Comparison of ENCODE assay signal across 3 cellular contexts in the genomic region with DNA sequence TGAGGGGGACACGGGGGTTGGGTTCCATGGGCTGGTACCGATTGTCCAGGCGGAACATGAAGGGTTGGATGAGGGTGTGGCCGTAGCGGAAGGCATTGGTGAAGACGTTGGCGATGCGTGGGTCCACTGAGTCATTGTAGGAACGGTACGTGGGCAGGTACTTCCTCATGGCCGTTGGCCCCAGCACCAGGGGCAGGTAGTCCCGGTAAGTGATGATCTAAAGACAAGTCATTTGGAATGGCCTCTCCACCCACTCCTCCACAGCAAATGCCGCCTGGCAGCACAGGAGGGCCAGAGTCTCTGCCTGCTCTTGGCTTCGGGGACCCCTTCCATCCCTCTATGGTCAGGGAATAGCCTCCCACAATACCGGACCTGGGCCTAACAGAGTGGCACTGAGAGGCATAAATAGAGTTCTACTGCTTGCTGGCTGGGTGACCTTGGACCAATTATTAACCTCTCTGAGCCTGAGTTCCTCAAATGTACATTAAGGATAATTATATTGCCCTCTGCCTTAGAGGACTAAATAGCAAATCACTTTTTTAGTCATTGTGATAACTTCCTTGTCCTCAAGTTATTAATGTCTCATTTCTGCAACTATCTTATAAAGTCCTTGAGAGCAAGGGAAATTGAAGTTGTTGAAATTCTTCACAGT.
TF ChIP-seq lines count a peak whose summit lies in the region.

No MANE protein-coding gene starts in this region.

TF ChIP-seq in SK-N-SH, 30 proteins besides CTCF, POLR2A, EP300 and RAD21:
- TF ChIP-seq TEAD4 (IDR thresholded peaks at IDR 0.05; ENCODE audit: borderline replicate concordance, insufficient read depth) = no peak
- no peak for TF ChIP-seq CHD2 (IDR thresholded peaks at IDR 0.05; ENCODE audit: low read length, partially characterized antibody)
- TF ChIP-seq, protein P1, sequence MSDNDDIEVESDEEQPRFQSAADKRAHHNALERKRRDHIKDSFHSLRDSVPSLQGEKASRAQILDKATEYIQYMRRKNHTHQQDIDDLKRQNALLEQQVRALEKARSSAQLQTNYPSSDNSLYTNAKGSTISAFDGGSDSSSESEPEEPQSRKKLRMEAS (IDR thresholded peaks at IDR 0.05; ENCODE audit: low read depth) = no peak
- TF ChIP-seq GABPA (IDR thresholded peaks at IDR 0.05; ENCODE audit: low read depth) = no peak
- TF ChIP-seq SIN3A (IDR thresholded peaks at IDR 0.05; ENCODE audit: borderline replicate concordance, low read depth, low read length) = no peak
- no peak for TF ChIP-seq NRF1 (IDR thresholded peaks at IDR 0.05; ENCODE audit: low read depth, low read length)
- no peak for TF ChIP-seq RXRA (IDR thresholded peaks at IDR 0.05; ENCODE audit: borderline replicate concordance, low read depth)
- TF ChIP-seq FOXJ3 (CRISPR knock-in tag; IDR thresholded peaks at IDR 0.05) = no peak
- no peak for TF ChIP-seq IRF3 (IDR thresholded peaks at IDR 0.05; ENCODE audit: low read depth, low read length)
- no peak for TF ChIP-seq FOSL2 (IDR thresholded peaks at IDR 0.05; ENCODE audit: borderline replicate concordance, low read depth)
- TF ChIP-seq, protein P2, sequence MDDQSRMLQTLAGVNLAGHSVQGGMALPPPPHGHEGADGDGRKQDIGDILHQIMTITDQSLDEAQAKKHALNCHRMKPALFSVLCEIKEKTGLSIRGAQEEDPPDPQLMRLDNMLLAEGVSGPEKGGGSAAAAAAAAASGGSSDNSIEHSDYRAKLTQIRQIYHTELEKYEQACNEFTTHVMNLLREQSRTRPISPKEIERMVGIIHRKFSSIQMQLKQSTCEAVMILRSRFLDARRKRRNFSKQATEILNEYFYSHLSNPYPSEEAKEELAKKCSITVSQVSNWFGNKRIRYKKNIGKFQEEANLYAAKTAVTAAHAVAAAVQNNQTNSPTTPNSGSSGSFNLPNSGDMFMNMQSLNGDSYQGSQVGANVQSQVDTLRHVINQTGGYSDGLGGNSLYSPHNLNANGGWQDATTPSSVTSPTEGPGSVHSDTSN (IDR thresholded peaks at IDR 0.05) = no peak
- TF ChIP-seq YY1 (IDR thresholded peaks at IDR 0.05; ENCODE audit: low read depth) = no peak

TF ChIP-seq in SK-N-SH treated with all-trans-retinoic acid at 6 μM for 48 hours, 23 proteins besides CTCF, POLR2A, EP300 and RAD21:
- TF ChIP-seq ARNTL (CRISPR knock-in tag; IDR thresholded peaks at IDR 0.05; ENCODE audit: borderline replicate concordance, low read depth) = no peak
- TF ChIP-seq, protein P3, sequence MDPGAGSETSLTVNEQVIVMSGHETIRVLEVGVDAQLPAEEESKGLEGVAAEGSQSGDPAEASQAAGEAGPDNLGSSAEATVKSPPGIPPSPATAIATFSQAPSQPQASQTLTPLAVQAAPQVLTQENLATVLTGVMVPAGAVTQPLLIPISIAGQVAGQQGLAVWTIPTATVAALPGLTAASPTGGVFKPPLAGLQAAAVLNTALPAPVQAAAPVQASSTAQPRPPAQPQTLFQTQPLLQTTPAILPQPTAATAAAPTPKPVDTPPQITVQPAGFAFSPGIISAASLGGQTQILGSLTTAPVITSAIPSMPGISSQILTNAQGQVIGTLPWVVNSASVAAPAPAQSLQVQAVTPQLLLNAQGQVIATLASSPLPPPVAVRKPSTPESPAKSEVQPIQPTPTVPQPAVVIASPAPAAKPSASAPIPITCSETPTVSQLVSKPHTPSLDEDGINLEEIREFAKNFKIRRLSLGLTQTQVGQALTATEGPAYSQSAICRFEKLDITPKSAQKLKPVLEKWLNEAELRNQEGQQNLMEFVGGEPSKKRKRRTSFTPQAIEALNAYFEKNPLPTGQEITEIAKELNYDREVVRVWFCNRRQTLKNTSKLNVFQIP (CRISPR knock-in tag; IDR thresholded peaks at IDR 0.05; ENCODE audit: borderline replicate concordance, low read depth) = no peak
- no peak for TF ChIP-seq PATZ1 (CRISPR knock-in tag; IDR thresholded peaks at IDR 0.05; ENCODE audit: borderline replicate concordance)
- no peak for TF ChIP-seq ZFP3 (CRISPR knock-in tag; IDR thresholded peaks at IDR 0.05)
- TF ChIP-seq ISL1 (CRISPR knock-in tag; IDR thresholded peaks at IDR 0.05) = no peak
- no peak for TF ChIP-seq SNAI2 (CRISPR knock-in tag; IDR thresholded peaks at IDR 0.05)
- no peak for TF ChIP-seq PPARA (CRISPR knock-in tag; IDR thresholded peaks at IDR 0.05; ENCODE audit: borderline replicate concordance)
- no peak for TF ChIP-seq TCF4 (CRISPR knock-in tag; IDR thresholded peaks at IDR 0.05; ENCODE audit: borderline replicate concordance)

TF ChIP-seq in GM12878, 131 proteins besides CTCF, POLR2A, EP300 and RAD21 (continues in another document):
- no peak for TF ChIP-seq NFXL1 (IDR thresholded peaks at IDR 0.05; ENCODE audit: borderline replicate concordance)
- no peak for TF ChIP-seq RELB (IDR thresholded peaks at IDR 0.05; ENCODE audit: low read depth)
- no peak for TF ChIP-seq FOXM1 (IDR thresholded peaks at IDR 0.05; ENCODE audit: low read depth, low read length)
- TF ChIP-seq, protein P4, sequence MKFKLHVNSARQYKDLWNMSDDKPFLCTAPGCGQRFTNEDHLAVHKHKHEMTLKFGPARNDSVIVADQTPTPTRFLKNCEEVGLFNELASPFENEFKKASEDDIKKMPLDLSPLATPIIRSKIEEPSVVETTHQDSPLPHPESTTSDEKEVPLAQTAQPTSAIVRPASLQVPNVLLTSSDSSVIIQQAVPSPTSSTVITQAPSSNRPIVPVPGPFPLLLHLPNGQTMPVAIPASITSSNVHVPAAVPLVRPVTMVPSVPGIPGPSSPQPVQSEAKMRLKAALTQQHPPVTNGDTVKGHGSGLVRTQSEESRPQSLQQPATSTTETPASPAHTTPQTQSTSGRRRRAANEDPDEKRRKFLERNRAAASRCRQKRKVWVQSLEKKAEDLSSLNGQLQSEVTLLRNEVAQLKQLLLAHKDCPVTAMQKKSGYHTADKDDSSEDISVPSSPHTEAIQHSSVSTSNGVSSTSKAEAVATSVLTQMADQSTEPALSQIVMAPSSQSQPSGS (IDR thresholded peaks at IDR 0.05; ENCODE audit: low read length) = no peak
- no peak for TF ChIP-seq SRF (IDR thresholded peaks at IDR 0.05; ENCODE audit: low read depth in 2 of 2, low read length in 2 of 2)
- TF ChIP-seq, protein P5, sequence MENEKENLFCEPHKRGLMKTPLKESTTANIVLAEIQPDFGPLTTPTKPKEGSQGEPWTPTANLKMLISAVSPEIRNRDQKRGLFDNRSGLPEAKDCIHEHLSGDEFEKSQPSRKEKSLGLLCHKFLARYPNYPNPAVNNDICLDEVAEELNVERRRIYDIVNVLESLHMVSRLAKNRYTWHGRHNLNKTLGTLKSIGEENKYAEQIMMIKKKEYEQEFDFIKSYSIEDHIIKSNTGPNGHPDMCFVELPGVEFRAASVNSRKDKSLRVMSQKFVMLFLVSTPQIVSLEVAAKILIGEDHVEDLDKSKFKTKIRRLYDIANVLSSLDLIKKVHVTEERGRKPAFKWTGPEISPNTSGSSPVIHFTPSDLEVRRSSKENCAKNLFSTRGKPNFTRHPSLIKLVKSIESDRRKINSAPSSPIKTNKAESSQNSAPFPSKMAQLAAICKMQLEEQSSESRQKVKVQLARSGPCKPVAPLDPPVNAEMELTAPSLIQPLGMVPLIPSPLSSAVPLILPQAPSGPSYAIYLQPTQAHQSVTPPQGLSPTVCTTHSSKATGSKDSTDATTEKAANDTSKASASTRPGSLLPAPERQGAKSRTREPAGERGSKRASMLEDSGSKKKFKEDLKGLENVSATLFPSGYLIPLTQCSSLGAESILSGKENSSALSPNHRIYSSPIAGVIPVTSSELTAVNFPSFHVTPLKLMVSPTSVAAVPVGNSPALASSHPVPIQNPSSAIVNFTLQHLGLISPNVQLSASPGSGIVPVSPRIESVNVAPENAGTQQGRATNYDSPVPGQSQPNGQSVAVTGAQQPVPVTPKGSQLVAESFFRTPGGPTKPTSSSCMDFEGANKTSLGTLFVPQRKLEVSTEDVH (IDR thresholded peaks at IDR 0.05; ENCODE audit: low read depth, partially characterized antibody) = no peak
- no peak for TF ChIP-seq NR2C2 (IDR thresholded peaks at IDR 0.05; ENCODE audit: borderline replicate concordance, control insufficient read depth, insufficient read length, low read depth)
- TF ChIP-seq PKNOX1 (IDR thresholded peaks at IDR 0.05) = no peak
- no peak for TF ChIP-seq TARDBP (IDR thresholded peaks at IDR 0.05; ENCODE audit: borderline replicate concordance)
- TF ChIP-seq HSF1 (IDR thresholded peaks at IDR 0.05; ENCODE audit: low read depth, low read length) = no peak
- TF ChIP-seq JUND (IDR thresholded peaks at IDR 0.05; ENCODE audit: low read depth, low read length) = no peak
- no peak for TF ChIP-seq ZNF592 (IDR thresholded peaks at IDR 0.05)
- no peak for TF ChIP-seq STAT1 (conservative IDR thresholded peaks at IDR 0.05)
- TF ChIP-seq ZBTB11 (CRISPR knock-in tag; IDR thresholded peaks at IDR 0.05) = no peak
- TF ChIP-seq EED (IDR thresholded peaks at IDR 0.05; ENCODE audit: low read depth) = no peak
